ENCODE assay signal across 14 cellular contexts in the genomic region with DNA sequence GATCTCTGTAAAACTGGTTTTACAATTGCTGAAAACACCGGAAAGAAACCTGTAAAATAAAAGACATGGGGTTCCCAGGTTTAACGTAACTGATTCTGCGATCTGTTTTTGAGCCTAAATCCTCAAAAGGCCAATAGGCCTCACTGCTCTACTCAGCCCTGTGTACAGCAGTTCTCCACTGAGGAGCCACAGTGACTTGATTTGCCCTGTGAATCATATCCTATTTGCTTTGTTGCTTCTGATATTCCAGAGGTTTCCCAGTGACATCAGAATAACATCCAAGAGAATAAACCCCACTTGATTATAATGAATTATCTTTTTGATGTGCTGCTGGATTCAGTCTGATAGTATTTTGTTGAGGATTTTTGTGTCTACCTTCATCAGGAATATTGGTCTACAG. TPM values are rescaled to one million over a fixed set of nuclear protein-coding genes. Genes with fewer than 3 reads are reported as not detected.
"Had no signal": no experiment of that assay in that cellular context is flagged by ENCODE, and none has a peak within 500 bp of the region (broad histone marks: within the 10 kb centered on the region; RNA-seq: fewer than 3 reads in every experiment).

No MANE protein-coding gene starts in this region.

- H3K27ac Mint-ChIP-seq: activated CD4-positive, alpha-beta memory T cell treated with anti-CD3 and anti-CD28 coated beads for 36 hours; immature natural killer cell had no signal

- H3K27me3 Mint-ChIP-seq: activated CD4-positive, alpha-beta memory T cell treated with anti-CD3 and anti-CD28 coated beads for 36 hours had no signal

- H3K4me1 Mint-ChIP-seq: immature natural killer cell had no signal

- DNase-seq: activated CD4-positive, alpha-beta memory T cell treated with anti-CD3 and anti-CD28 coated beads for 36 hours; activated CD4-positive, alpha-beta T cell treated with anti-CD3 and anti-CD28 coated beads for 1 hour; activated naive CD4-positive, alpha-beta T cell; activated T-cell treated with anti-CD3 and anti-CD28 coated beads, Interleukin-2, amount 50 U/mL, for 48 hours; aorta; effector memory CD4-positive, alpha-beta T cell; glutamatergic neuron; immature natural killer cell; mesendoderm; T-helper 9 cell; tibial artery had no signal

- H3K4me3 Mint-ChIP-seq: activated CD4-positive, alpha-beta memory T cell treated with anti-CD3 and anti-CD28 coated beads for 36 hours; immature natural killer cell had no signal

- H3K9me3 Mint-ChIP-seq: immature natural killer cell had no signal

RNA-seq across cellular contexts. Expression of a gene that starts 51.2 kb away (rescaled TPM):
- total RNA-seq: aorta, cardiac septum, epithelial cell of proximal tubule, uterus had no signal
